ENCODE assay signal across 17 cellular contexts in the genomic region with DNA sequence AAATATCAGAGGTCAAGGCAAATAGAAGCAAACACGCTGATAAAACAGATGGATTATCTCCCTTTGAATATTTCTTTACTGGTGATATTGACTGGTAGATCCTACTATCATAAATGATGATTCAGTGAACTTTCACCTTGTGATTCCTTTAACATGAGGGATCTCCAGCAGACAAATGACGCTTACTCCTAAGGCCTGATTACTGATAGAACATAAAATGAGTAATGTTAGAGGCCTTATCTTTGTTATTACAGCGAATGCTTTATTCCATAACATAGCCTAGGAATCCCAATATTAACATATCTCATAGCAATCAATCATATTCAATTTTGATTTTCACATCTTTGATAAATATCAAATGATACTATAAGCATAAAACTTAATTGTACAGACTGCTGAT.
"Had no signal": no experiment of that assay in that cellular context is flagged by ENCODE, and none has a peak within 500 bp of the region (broad histone marks: within the 10 kb centered on the region; RNA-seq: fewer than 3 reads in every experiment).

No MANE protein-coding gene starts in this region.

- ATAC-seq: esophagus mucosa; gastroesophageal sphincter; psoas muscle; sciatic nerve; stimulated activated naive B cell treated with anti-CD40 and anti-IgM and Interleukin-4, amounts not matched to agents 10 μg/mL and 1 μg/mL and 100 μg/mL, for 72 hours; stimulated activated naive CD8-positive, alpha-beta T cell treated with anti-CD3 and anti-CD28 coated beads, Interleukin-15, amount 100 ng/mL, for 72 hours; upper lobe of right lung had no signal

- H3K27me3 Mint-ChIP-seq: naive B cell; stimulated activated naive B cell treated with anti-CD40 and anti-IgM and Interleukin-4, amounts not matched to agents 10 μg/mL and 1 μg/mL and 100 μg/mL, for 72 hours; stimulated activated naive CD8-positive, alpha-beta T cell treated with anti-CD3 and anti-CD28 coated beads, Interleukin-15, amount 100 ng/mL, for 72 hours had no signal

- H3K4me3 ChIP-seq: colonic mucosa, gastroesophageal sphincter, psoas muscle, testis, tibial nerve, upper lobe of right lung, vagina had no signal

- H3K4me3 Mint-ChIP-seq: naive B cell; stimulated activated naive B cell treated with anti-CD40 and anti-IgM and Interleukin-4, amounts not matched to agents 10 μg/mL and 1 μg/mL and 100 μg/mL, for 72 hours; stimulated activated naive CD8-positive, alpha-beta T cell treated with anti-CD3 and anti-CD28 coated beads, Interleukin-15, amount 100 ng/mL, for 72 hours had no signal

- H3K27ac Mint-ChIP-seq: stimulated activated naive B cell treated with anti-CD40 and anti-IgM and Interleukin-4, amounts not matched to agents 10 μg/mL and 1 μg/mL and 100 μg/mL, for 72 hours; stimulated activated naive CD8-positive, alpha-beta T cell treated with anti-CD3 and anti-CD28 coated beads, Interleukin-15, amount 100 ng/mL, for 72 hours had no signal

- DNase-seq: colonic mucosa; effector CD4-positive, alpha-beta T cell; kidney glomerular epithelial cell; mesendoderm; naive B cell; psoas muscle; stimulated activated CD4-positive, alpha-beta T cell treated with anti-CD3 and anti-CD28 coated beads, Interleukin-2, amount 100 ng/mL, for 24 hours; stimulated activated CD4-positive, alpha-beta T cell treated with anti-CD3 and anti-CD28 coated beads, Interleukin-4, amount 100 ng/mL, for 4 hours; stimulated activated naive B cell treated with anti-CD40 and anti-IgM and Interleukin-4, amounts not matched to agents 10 μg/mL and 1 μg/mL and 100 μg/mL, for 72 hours; stimulated activated naive CD8-positive, alpha-beta T cell treated with anti-CD3 and anti-CD28 coated beads, Interleukin-15, amount 100 ng/mL, for 72 hours; testis; upper lobe of right lung had no signal
